ENCODE assay signal across 9 cellular contexts in the genomic region with DNA sequence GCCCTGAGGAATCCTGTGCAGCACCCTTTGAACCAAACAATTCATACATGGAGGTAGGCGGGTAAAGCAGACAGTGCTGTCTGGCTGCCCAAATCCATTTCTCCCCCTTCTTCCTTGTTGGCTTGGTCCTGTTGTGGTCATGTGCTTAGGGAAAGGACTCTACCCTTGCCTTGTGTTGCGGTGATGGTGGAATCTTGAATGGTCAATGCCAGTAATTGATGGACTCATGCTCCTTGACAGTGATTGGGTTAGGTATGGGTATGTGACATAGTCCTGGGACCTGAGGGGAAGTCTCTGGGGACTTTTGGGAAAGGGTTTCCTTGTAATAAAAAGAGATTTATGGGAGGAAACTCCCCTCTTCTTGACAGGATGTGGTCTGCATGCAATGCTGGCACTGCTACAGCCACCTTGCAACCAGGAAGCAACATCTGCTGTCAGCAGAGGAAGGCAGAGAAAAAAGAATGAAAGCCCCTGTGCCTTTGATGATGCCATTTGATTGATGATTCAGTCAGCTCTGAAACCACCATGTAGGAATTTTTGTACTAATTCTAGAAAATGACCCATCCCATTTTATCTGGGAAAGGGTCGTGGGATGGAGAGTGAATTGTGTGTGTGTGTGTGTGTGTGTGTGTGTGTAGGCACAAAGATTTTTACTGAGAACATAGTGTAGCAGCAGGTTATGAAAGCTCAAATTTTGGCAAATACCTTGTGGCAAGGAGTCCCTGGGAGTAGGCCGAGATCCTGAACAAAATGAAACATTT. TPM values are rescaled to one million over a fixed set of nuclear protein-coding genes. Genes with fewer than 3 reads are reported as not detected.
DNase-seq lines count a peak whose midpoint lies in the region; ATAC-seq and TF ChIP-seq lines count a peak whose summit lies in the region.
"Had no signal": no experiment of that assay in that cellular context is flagged by ENCODE, and none has a peak within 500 bp of the region (broad histone marks: within the 10 kb centered on the region; RNA-seq: fewer than 3 reads in every experiment).

No MANE protein-coding gene starts in this region.

- no peaks in the 10 kb centered on the region for H3K9me3 Mint-ChIP-seq in HFFc6

- intact Hi-C loops in left lung (cut with DNase I): no loop called here
- intact Hi-C loops in body of pancreas (cut with DNase I): no loop called here

- H3K27me3 ChIP-seq in left lung (no peaks in the 10 kb centered on the region), body of pancreas (no peaks in the 10 kb centered on the region)

- no peak overlapping the region for H3K27ac Mint-ChIP-seq in HFFc6

- H3K27me3 Mint-ChIP-seq in HFFc6 (ENCODE audit: insufficient read depth): peaks cover 3% of the 10 kb centered on the region; the same call in 1 of the 2 replicates

- peak; percentile 79 for DNase-seq in NB4 (ENCODE audit: low read depth)
- peak; percentile 29 for DNase-seq in activated T-helper 9 cell treated with anti-CD3 and anti-CD28 coated beads, Interleukin-2, amount 50 U/mL, for 16 hours (ENCODE audit: low read depth)
- DNase-seq in stimulated activated CD8-positive, alpha-beta memory T cell treated with anti-CD3 and anti-CD28 coated beads, Interleukin-12 subunit alpha, Interleukin-12 subunit beta, amount 100 ng/mL, for 1 hour (ENCODE audit: low read depth): peak; percentile 27
- DNase-seq in HFFc6: no peak
- no peak for DNase-seq in left lung
- no peak for DNase-seq in body of pancreas

- no peaks in the 10 kb centered on the region for H3K4me1 ChIP-seq in left lung
- H3K4me1 ChIP-seq in body of pancreas: no peaks in the 10 kb centered on the region

- H3K36me3 ChIP-seq in left lung (no peaks in the 10 kb centered on the region), body of pancreas (replicated peaks in 1 of 2; ENCODE audit: insufficient read depth in 1 of 2, low read depth in 2 of 2) (no peaks in the 10 kb centered on the region)

- H3K27ac ChIP-seq in left lung (no peak overlapping the region), body of pancreas (no peak overlapping the region)
- H3K27ac ChIP-seq: HL-60 had no signal

- no peak overlapping the region for H3K4me3 Mint-ChIP-seq in HFFc6

- H3K9me3 ChIP-seq in left lung: no peaks in the 10 kb centered on the region
- H3K9me3 ChIP-seq in body of pancreas: no peaks in the 10 kb centered on the region

- no peaks in the 10 kb centered on the region for H3K36me3 Mint-ChIP-seq in HFFc6 (ENCODE audit: low read depth)

- peaks cover 24% of the 10 kb centered on the region for H3K4me1 Mint-ChIP-seq in HFFc6 (ENCODE audit: low read depth)

- WGBS in body of pancreas, 2 donors: 74 to 83% methylated on average over 4 of the region's 4 CpGs

- TF ChIP-seq POLR2A in NB4 (IDR thresholded peaks at IDR 0.05; ENCODE audit: extremely low read depth, insufficient read length): no peak
- TF ChIP-seq POLR2A in body of pancreas (IDR thresholded peaks at IDR 0.05): no peak

- H3K4me3 ChIP-seq in NB4 (ENCODE audit: low read depth, low read length) (no peak overlapping the region), left lung (no peak overlapping the region), body of pancreas (no peak overlapping the region)

- ATAC-seq in GM18907 (IDR thresholded peaks at IDR 0.05; ENCODE audit: unreplicated experiment) (peak; percentile 42), HG03442 (IDR thresholded peaks at IDR 0.05; ENCODE audit: unreplicated experiment) (no peak), left lung (no peak), body of pancreas (no peak)

- TF ChIP-seq CTCF in NB4 (IDR thresholded peaks at IDR 0.05; ENCODE audit: low read depth, low read length) (no peak), HFFc6 (IDR thresholded peaks at IDR 0.05) (no peak), left lung (IDR thresholded peaks at IDR 0.05) (no peak), body of pancreas (IDR thresholded peaks at IDR 0.05) (no peak)

RNA-seq across cellular contexts. Expression of gene HUWE1, which starts 30.0 kb away (rescaled TPM):
- total RNA-seq in HFFc6 (2021; fragmentation: NEBNext Ultra II Directional; extraction: Animal tissue kit (Norgen Biotek cat#: 25700)): 100 to 1,000 TPM; 128 to 199 (median 146) TPM
- 100 to 1,000 TPM; 163 to 200 TPM for total RNA-seq in left lung
- 100 to 1,000 TPM in 1 of 2 donors, 10 to 100 TPM in 1; 67.2 to 102 TPM for total RNA-seq in body of pancreas

Comparison
In these comparisons a context has a peak if more than half of its experiments do, and no peak if none do; other contexts are left out.
1. DNase-seq: peak in NB4 (single experiment), activated T-helper 9 cell treated with anti-CD3 and anti-CD28 coated beads, Interleukin-2, amount 50 U/mL, for 16 hours (single experiment) and stimulated activated CD8-positive, alpha-beta memory T cell treated with anti-CD3 and anti-CD28 coated beads, Interleukin-12 subunit alpha, Interleukin-12 subunit beta, amount 100 ng/mL, for 1 hour (single experiment); none in HFFc6 (single experiment), left lung (0 of 2) and body of pancreas (0 of 4).